15 cellular contexts compared by ENCODE assay signal in genomic region chr15:81092559-81092902, GRCh38. TPM values are rescaled to one million over a fixed set of nuclear protein-coding genes. Genes with fewer than 3 reads are reported as not detected.
A peak's percentile ranks its signal among the peaks of the same experiment; 100 is the strongest.
DNase-seq lines count a peak whose midpoint lies in the region; ATAC-seq and TF ChIP-seq lines count a peak whose summit lies in the region.
"Had no signal": no experiment of that assay in that cellular context is flagged by ENCODE, and none has a peak within 500 bp of the region (broad histone marks: within the 10 kb centered on the region; RNA-seq: fewer than 3 reads in every experiment).

No MANE protein-coding gene starts in this region.

- H3K4me3 ChIP-seq in PC-9 (no peak overlapping the region), fibroblast of lung (replicated peaks in 1 of 4; ENCODE audit: control extremely low read depth in 1 of 4, insufficient read depth in 1 of 4, low read depth in 3 of 4, low read length in 4 of 4) (peak overlapping the region in 1 of 4 experiments; percentile 6), parathyroid adenoma (ENCODE audit: low read depth, low read length) (no peak overlapping the region), upper lobe of right lung (no peak overlapping the region)

- intact Hi-C loops in PC-9 (cut with micrococcal nuclease; ENCODE audit: unreplicated experiment): no loop called here
- intact Hi-C loops in upper lobe of right lung (cut with DNase I): no loop called here

- no peaks in the 10 kb centered on the region for H3K36me3 ChIP-seq in PC-9 (ENCODE audit: low read depth)
- H3K36me3 ChIP-seq in fibroblast of lung (ENCODE audit: control insufficient read depth, insufficient read depth, low read length): no peaks in the 10 kb centered on the region
- no peaks in the 10 kb centered on the region for H3K36me3 ChIP-seq in parathyroid adenoma (ENCODE audit: control insufficient read depth, insufficient read depth, low read length)
- no peaks in the 10 kb centered on the region for H3K36me3 ChIP-seq in upper lobe of right lung

- POLR2A ChIA-PET in PC-9 (lab: Charles Lee; ENCODE audit: unreplicated experiment): no interaction called here

- no peaks in the 10 kb centered on the region for H3K9me3 ChIP-seq in PC-9 (ENCODE audit: insufficient read depth, low read depth)
- H3K9me3 ChIP-seq in fibroblast of lung (ENCODE audit: control insufficient read depth, insufficient read depth, low read depth, low read length): no peaks in the 10 kb centered on the region
- no peaks in the 10 kb centered on the region for H3K9me3 ChIP-seq in parathyroid adenoma (ENCODE audit: control insufficient read depth, low read length)
- H3K9me3 ChIP-seq in upper lobe of right lung: no peaks in the 10 kb centered on the region

- no peak for ATAC-seq in upper lobe of right lung
- ATAC-seq: stimulated activated naive CD8-positive, alpha-beta T cell treated with anti-CD3 and anti-CD28 coated beads, Interleukin-15, amount 100 ng/mL, for 72 hours had no signal

- peaks cover 3% of the 10 kb centered on the region; the same call in 1 of the 2 replicates for H3F3A ChIP-seq in PC-9 (ENCODE audit: insufficient read depth, low read depth)

- H4K20me1 ChIP-seq in PC-9 (ENCODE audit: insufficient read depth): no peaks in the 10 kb centered on the region
- no peaks in the 10 kb centered on the region for H4K20me1 ChIP-seq in fibroblast of lung (ENCODE audit: control insufficient read depth, extremely low read depth, insufficient read depth, low read length)

- H3K9me2 ChIP-seq in PC-9 (ENCODE audit: insufficient read depth): no peaks in the 10 kb centered on the region

- TF ChIP-seq CTCF in PC-9 (conservative IDR thresholded peaks at IDR 0.05) (no peak), fibroblast of lung (conservative IDR thresholded peaks at IDR 0.05 in 1 of 2, IDR thresholded peaks at IDR 0.05 in 1 of 2; ENCODE audit: low read depth in 1 of 2, low read length in 2 of 2) (no peak), parathyroid adenoma (IDR thresholded peaks at IDR 0.05) (no peak), upper lobe of right lung (IDR thresholded peaks at IDR 0.05) (no peak)

- BruUV-seq in PC-9 (replicated peaks; lab: Mats Ljungman, UMichigan): no TSS peak

- DNase-seq in CD1c-positive myeloid dendritic cell (ENCODE audit: extremely low spot score): peak; percentile 44
- no peak for DNase-seq in PC-9
- no peak for DNase-seq in fibroblast of lung (ENCODE audit: low read depth in 2 of 2)
- no peak for DNase-seq in stimulated activated CD8-positive, alpha-beta memory T cell treated with anti-CD3 and anti-CD28 coated beads, Interleukin-4, amount 100 ng/mL, for 48 hours
- no peak for DNase-seq in upper lobe of right lung
- DNase-seq in NCI-H1048 (lab: John Stamatoyannopoulos, UW): no peak
- DNase-seq in AG08396 (ENCODE audit: low spot score): no peak
- DNase-seq: activated naive CD4-positive, alpha-beta T cell treated with anti-CD3 and anti-CD28 coated beads for 36 hours; central memory CD4-positive, alpha-beta T cell; NCI-H446 treated with DMSO at 0.1 percent for 48 hours; stimulated activated naive CD8-positive, alpha-beta T cell treated with anti-CD3 and anti-CD28 coated beads, Interleukin-15, amount 100 ng/mL, for 72 hours; T1000 had no signal

- H3K79me2 ChIP-seq in PC-9 (ENCODE audit: low read depth): no peaks in the 10 kb centered on the region
- H3K79me2 ChIP-seq in fibroblast of lung (ENCODE audit: control insufficient read depth, insufficient read depth, low read length): no peaks in the 10 kb centered on the region
- H3K79me2 ChIP-seq in parathyroid adenoma: no peaks in the 10 kb centered on the region

- H3K27me3 ChIP-seq in PC-9 (ENCODE audit: insufficient read depth, low read depth) (0 out of 2 replicates have a peak, but pooled peaks cover 5% of the 10 kb centered on the region), fibroblast of lung (ENCODE audit: control insufficient read depth, insufficient read depth, low read length) (peaks cover 3% of the 10 kb centered on the region), parathyroid adenoma (ENCODE audit: control insufficient read depth, insufficient read depth, low read length) (no peaks in the 10 kb centered on the region), upper lobe of right lung (peaks cover 9% of the 10 kb centered on the region)

- H2AFZ ChIP-seq in PC-9: no peak overlapping the region; the same call in 1 of the 2 replicates
- H2AFZ ChIP-seq in fibroblast of lung (ENCODE audit: low read length): peak overlapping the region; percentile 49
- peak overlapping the region; percentile 45 for H2AFZ ChIP-seq in parathyroid adenoma

- peak overlapping the region; percentile 16 for H3K9ac ChIP-seq in fibroblast of lung (ENCODE audit: insufficient read depth, low read length)
- H3K9ac ChIP-seq in parathyroid adenoma: no peak overlapping the region

- CTCF ChIA-PET in PC-9 (lab: Charles Lee): interaction anchor here (0.6 kb wide), 1 partner anchor 183 kb away, joined by 4 read pairs; no protein-coding TSS in a partner anchor

- H3K4me1 ChIP-seq in PC-9 (replicated peaks; ENCODE audit: insufficient read depth) (peaks cover 9% of the 10 kb centered on the region), fibroblast of lung (ENCODE audit: control insufficient read depth, extremely low read depth, insufficient read depth, low read length) (peaks cover 4% of the 10 kb centered on the region), parathyroid adenoma (peaks cover 5% of the 10 kb centered on the region), upper lobe of right lung (peaks cover 11% of the 10 kb centered on the region)

- H3K27ac ChIP-seq in PC-9: no peak overlapping the region
- peak overlapping the region; percentile 65 for H3K27ac ChIP-seq in fibroblast of lung (ENCODE audit: insufficient read depth, low read length)
- peak overlapping the region; percentile 53 for H3K27ac ChIP-seq in parathyroid adenoma
- no peak overlapping the region for H3K27ac ChIP-seq in upper lobe of right lung
- H3K27ac ChIP-seq: C4-2B had no signal

- peak overlapping the region; percentile 55 for H3K4me2 ChIP-seq in PC-9
- H3K4me2 ChIP-seq in fibroblast of lung (ENCODE audit: extremely low read depth, insufficient read depth, low read length): peak overlapping the region; percentile 51
- peak overlapping the region; percentile 20 for H3K4me2 ChIP-seq in parathyroid adenoma (ENCODE audit: low read length)

RNA-seq across cellular contexts. Expression of gene CFAP161, which starts 41.5 kb away (rescaled TPM):
- total RNA-seq in PC-9 (2021) (1.4 and 2.0 TPM in 2 replicates), fibroblast of lung (0.17 and 0.26 TPM in 2 replicates), upper lobe of right lung (1.3 TPM)
- not detected in 2 replicates for polyA plus RNA-seq in fibroblast of lung
- polyA plus RNA-seq in fibroblast of lung (2012): not detected in 2 replicates
- not detected in 2 replicates for polyA minus RNA-seq in fibroblast of lung (ENCODE audit: low replicate concordance)
- total RNA-seq: activated naive CD4-positive, alpha-beta T cell treated with anti-CD3 and anti-CD28 coated beads for 36 hours; G401 had no signal

Comparison
In these comparisons a context has a peak if more than half of its experiments do, and no peak if none do; other contexts are left out.
1. H3K27ac ChIP-seq: peak in fibroblast of lung (single experiment) and parathyroid adenoma (single experiment); none in PC-9 (single experiment) and upper lobe of right lung (single experiment).
2. Peak in every context shown above with its lines, with median percentiles within 50 percentile points of each other: H3K4me2 ChIP-seq.